1 cellular context compared by ENCODE assay signal in the genomic region with DNA sequence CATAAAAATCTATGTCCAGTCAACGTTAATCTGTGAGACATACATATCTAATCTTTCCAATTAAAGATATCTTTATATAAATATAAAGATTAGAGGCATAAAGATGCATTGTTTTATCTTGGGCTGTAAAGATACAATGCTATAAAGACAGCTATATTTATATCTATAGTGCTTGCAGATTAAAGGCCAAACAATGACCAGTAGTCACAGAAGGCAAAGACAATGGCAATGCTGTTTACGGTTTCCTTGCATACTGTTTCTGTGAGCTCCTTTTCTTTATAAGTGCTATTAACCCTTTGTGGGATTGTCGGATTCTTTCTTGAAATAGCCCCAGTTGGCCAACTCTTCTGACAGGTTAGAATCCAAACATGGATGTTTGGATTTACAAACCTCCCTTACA.
TF ChIP-seq lines count a peak whose summit lies in the region.

No MANE protein-coding gene starts in this region.

TF ChIP-seq in HepG2, 621 proteins besides CTCF, POLR2A, EP300 and RAD21 (continued from another document):
- TF ChIP-seq, protein P1, sequence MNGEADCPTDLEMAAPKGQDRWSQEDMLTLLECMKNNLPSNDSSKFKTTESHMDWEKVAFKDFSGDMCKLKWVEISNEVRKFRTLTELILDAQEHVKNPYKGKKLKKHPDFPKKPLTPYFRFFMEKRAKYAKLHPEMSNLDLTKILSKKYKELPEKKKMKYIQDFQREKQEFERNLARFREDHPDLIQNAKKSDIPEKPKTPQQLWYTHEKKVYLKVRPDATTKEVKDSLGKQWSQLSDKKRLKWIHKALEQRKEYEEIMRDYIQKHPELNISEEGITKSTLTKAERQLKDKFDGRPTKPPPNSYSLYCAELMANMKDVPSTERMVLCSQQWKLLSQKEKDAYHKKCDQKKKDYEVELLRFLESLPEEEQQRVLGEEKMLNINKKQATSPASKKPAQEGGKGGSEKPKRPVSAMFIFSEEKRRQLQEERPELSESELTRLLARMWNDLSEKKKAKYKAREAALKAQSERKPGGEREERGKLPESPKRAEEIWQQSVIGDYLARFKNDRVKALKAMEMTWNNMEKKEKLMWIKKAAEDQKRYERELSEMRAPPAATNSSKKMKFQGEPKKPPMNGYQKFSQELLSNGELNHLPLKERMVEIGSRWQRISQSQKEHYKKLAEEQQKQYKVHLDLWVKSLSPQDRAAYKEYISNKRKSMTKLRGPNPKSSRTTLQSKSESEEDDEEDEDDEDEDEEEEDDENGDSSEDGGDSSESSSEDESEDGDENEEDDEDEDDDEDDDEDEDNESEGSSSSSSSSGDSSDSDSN (CRISPR knock-in tag; IDR thresholded peaks at IDR 0.05), result no peak
TF ChIP-seq in HepG2: peak in this region for 1.
